9 cellular contexts compared by ENCODE assay signal in genomic region chr1:233543338-233544255, GRCh38.
A peak's percentile ranks its signal among the peaks of the same experiment; 100 is the strongest.
DNase-seq lines count a peak whose midpoint lies in the region; FAIRE-seq and TF ChIP-seq lines count a peak whose summit lies in the region.
"Had no signal": no experiment of that assay in that cellular context is flagged by ENCODE, and none has a peak within 500 bp of the region (broad histone marks: within the 10 kb centered on the region; RNA-seq: fewer than 3 reads in every experiment).

No MANE protein-coding gene starts in this region.

- intact Hi-C loops in head of caudate nucleus (cut with DNase I) = no loop called here

- H3K27ac Mint-ChIP-seq in type B pancreatic cell = peak overlapping the region; percentile 69
- H3K27ac Mint-ChIP-seq: activated CD4-positive, alpha-beta T cell treated with anti-CD3 and anti-CD28 coated beads, Interleukin-2, amount 10 ng/mL, durations not matched to agents 7 days and 5 days had no signal

- H3K27me3 Mint-ChIP-seq in type B pancreatic cell = peaks cover 6% of the 10 kb centered on the region

- no peaks in the 10 kb centered on the region for H3K9me3 Mint-ChIP-seq in type B pancreatic cell
- H3K9me3 Mint-ChIP-seq: activated CD4-positive, alpha-beta T cell treated with anti-CD3 and anti-CD28 coated beads, Interleukin-2, amount 10 ng/mL, durations not matched to agents 7 days and 5 days had no signal

- no peaks in the 10 kb centered on the region for H3K36me3 Mint-ChIP-seq in type B pancreatic cell

- peak; percentile 6 for DNase-seq in SIG-M5 treated with dmso at 0.1 percent for 504 hours (lab: John Stamatoyannopoulos, UW; ENCODE audit: unreplicated experiment)
- DNase-seq in SIG-M5 (lab: John Stamatoyannopoulos, UW) = no peak
- DNase-seq in SW 1271 (lab: John Stamatoyannopoulos, UW) = peak; percentile 74 to 80
- DNase-seq in head of caudate nucleus = peak; percentile 14 to 95 (median 68)
- no peak for DNase-seq in type B pancreatic cell (ENCODE audit: extremely low spot score, unreplicated experiment)
- DNase-seq in D721Med (ENCODE audit: insufficient read length, low spot score) = no peak
- DNase-seq in GM13977 (ENCODE audit: low spot score) = no peak
- no peak for DNase-seq in NCI-H146 treated with DMSO at 0.1 percent for 48 hours (lab: John Stamatoyannopoulos, UW; ENCODE audit: unreplicated experiment)
- DNase-seq: activated CD4-positive, alpha-beta T cell treated with anti-CD3 and anti-CD28 coated beads, Interleukin-2, amount 10 ng/mL, durations not matched to agents 7 days and 5 days had no signal

- TF ChIP-seq CTCF in type B pancreatic cell (conservative IDR thresholded peaks at IDR 0.05) (no peak), D721Med (IDR thresholded peaks at IDR 0.05; ENCODE audit: insufficient read depth, missing control alignments) (no peak), GM13977 (IDR thresholded peaks at IDR 0.05; ENCODE audit: extremely low read depth, insufficient read depth, missing control alignments) (no peak)

- FAIRE-seq in D721Med (lab: Jason Lieb, UNC) = no peak

- H3K4me3 Mint-ChIP-seq in type B pancreatic cell = no peak overlapping the region
- H3K4me3 Mint-ChIP-seq: activated CD4-positive, alpha-beta T cell treated with anti-CD3 and anti-CD28 coated beads, Interleukin-2, amount 10 ng/mL, durations not matched to agents 7 days and 5 days had no signal

- H3K4me1 Mint-ChIP-seq in type B pancreatic cell (ENCODE audit: unreplicated experiment) = no peaks in the 10 kb centered on the region
- H3K4me1 Mint-ChIP-seq: activated CD4-positive, alpha-beta T cell treated with anti-CD3 and anti-CD28 coated beads, Interleukin-2, amount 10 ng/mL, durations not matched to agents 7 days and 5 days had no signal

- in situ Hi-C loops in GM13977 (cut with MboI; ENCODE audit: low pct_unique_long_range_greater_than_20kb, low sequenced_read_pairs, unreplicated experiment) = no loop called here

Comparison
In these comparisons a context has a peak if more than half of its experiments do, and no peak if none do; other contexts are left out.
1. DNase-seq: peak in SIG-M5 treated with dmso at 0.1 percent for 504 hours (single experiment), SW 1271 (2 of 2) and head of caudate nucleus (42 of 42); none in SIG-M5 (single experiment), type B pancreatic cell (single experiment), D721Med (single experiment), GM13977 (single experiment) and NCI-H146 treated with DMSO at 0.1 percent for 48 hours (single experiment).